20 cellular contexts compared by ENCODE assay signal in the genomic region with DNA sequence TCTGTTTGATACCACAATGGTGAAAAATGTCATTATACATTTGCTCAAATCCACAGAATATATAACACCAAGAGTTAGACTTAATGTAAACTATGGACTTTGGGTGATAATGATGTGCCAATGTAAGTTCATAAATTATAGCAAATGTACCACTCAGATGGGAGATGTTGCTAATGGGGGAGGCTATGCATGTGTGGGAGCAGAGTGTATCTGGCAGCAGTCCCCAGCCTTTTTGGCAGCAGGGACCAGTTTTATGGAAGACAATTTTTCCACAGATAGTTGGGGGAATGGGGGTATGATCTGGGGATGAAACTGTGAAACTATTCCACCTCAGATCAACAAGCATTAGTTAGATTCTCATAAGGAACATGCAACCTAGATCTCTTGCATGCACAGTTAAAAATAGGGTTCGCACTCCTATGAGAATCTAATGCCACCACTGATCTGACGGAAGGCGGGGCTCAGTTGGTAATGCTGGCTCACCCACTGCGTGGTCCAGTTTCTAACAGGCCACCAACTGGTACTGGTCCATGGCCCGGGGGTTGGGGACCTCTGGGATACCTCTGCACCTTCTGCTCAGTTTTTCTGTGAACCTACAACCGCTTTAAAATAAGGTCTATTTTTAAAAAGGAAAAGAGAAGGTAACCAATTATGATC. TPM values are rescaled to one million over a fixed set of nuclear protein-coding genes. Genes with fewer than 3 reads are reported as not detected.
A peak's percentile ranks its signal among the peaks of the same experiment; 100 is the strongest.
DNase-seq lines count a peak whose midpoint lies in the region; ATAC-seq, FAIRE-seq and TF ChIP-seq lines count a peak whose summit lies in the region.
"Had no signal": no experiment of that assay in that cellular context is flagged by ENCODE, and none has a peak within 500 bp of the region (broad histone marks: within the 10 kb centered on the region; RNA-seq: fewer than 3 reads in every experiment).

No MANE protein-coding gene starts in this region.

- H3K4me1 ChIP-seq in trophoblast cell (ENCODE audit: control insufficient read depth in 1 of 2, insufficient read depth in 2 of 2, low read length in 2 of 2) (no peaks in the 10 kb centered on the region), PC-3 (ENCODE audit: insufficient read depth, low read length) (no peaks in the 10 kb centered on the region)
- H3K4me1 ChIP-seq: BE2C had no signal

- H3K9me2 ChIP-seq in PC-3 (replicated peaks; ENCODE audit: low read length) = no peaks in the 10 kb centered on the region

- ATAC-seq in PC-3 = no peak
- ATAC-seq in HG03139 (IDR thresholded peaks at IDR 0.05; ENCODE audit: unreplicated experiment) = no peak

- no peak overlapping the region for H4K12ac ChIP-seq in trophoblast cell (ENCODE audit: low read depth, low read length)

- intact Hi-C loops in dendritic cell treated with granulocyte-macrophage colony-stimulating factor and Interleukin-4, amounts not matched to agents 40 ng/mL and 50 ng/mL, for 4 days (cut with micrococcal nuclease) = no loop called here
- intact Hi-C loops in PC-3 (cut with micrococcal nuclease) = no loop called here

- no peak overlapping the region for H3K14ac ChIP-seq in trophoblast cell (ENCODE audit: low read length)

- H4K20me1 ChIP-seq in PC-3 (ENCODE audit: low read length) = no peaks in the 10 kb centered on the region

- H3K4me1 Mint-ChIP-seq in dendritic cell treated with granulocyte-macrophage colony-stimulating factor and Interleukin-4, amounts not matched to agents 40 ng/mL and 50 ng/mL, for 4 days (ENCODE audit: low read depth) = peaks cover 33% of the 10 kb centered on the region
- H3K4me1 Mint-ChIP-seq: H9 had no signal

- H3K36me3 ChIP-seq in trophoblast cell (ENCODE audit: control insufficient read depth in 1 of 2, insufficient read depth in 2 of 2, low read length in 2 of 2) = no peaks in the 10 kb centered on the region
- no peaks in the 10 kb centered on the region for H3K36me3 ChIP-seq in PC-3 (ENCODE audit: low read depth, low read length)
- H3K36me3 ChIP-seq: BE2C had no signal

- H2AK5ac ChIP-seq in trophoblast cell (ENCODE audit: low read length) = no peak overlapping the region

- WGBS in trophoblast cell (ENCODE audit: extremely low coverage, insufficient coverage, insufficient read length) = no CpG with 5 or more reads among the region's 6 CpGs

- H3K18ac ChIP-seq in trophoblast cell (ENCODE audit: low read length) = no peak overlapping the region

- no peak overlapping the region for H3K9ac ChIP-seq in trophoblast cell (ENCODE audit: low read length)
- H3K9ac ChIP-seq in PC-3 (ENCODE audit: low read length) = no peak overlapping the region

- no peaks in the 10 kb centered on the region for H3K79me1 ChIP-seq in trophoblast cell (ENCODE audit: low read length)

- FAIRE-seq in GM12891 (lab: Jason Lieb, UNC) (peak; percentile 68), HTR-8/SVneo (lab: Jason Lieb, UNC) (peak; percentile 51)
- FAIRE-seq: GM18507 had no signal

- no peak overlapping the region for H4K91ac ChIP-seq in trophoblast cell (ENCODE audit: low read depth, low read length)

- CTCF ChIA-PET in PC-3 (lab: Charles Lee) = no interaction called here

- POLR2A ChIA-PET in PC-3 (lab: Charles Lee; ENCODE audit: unreplicated experiment) = no interaction called here

- H3K27me3 Mint-ChIP-seq in dendritic cell treated with granulocyte-macrophage colony-stimulating factor and Interleukin-4, amounts not matched to agents 40 ng/mL and 50 ng/mL, for 4 days = no peaks in the 10 kb centered on the region
- H3K27me3 Mint-ChIP-seq: CD4-positive, alpha-beta memory T cell had no signal

- no TSS peak for BruUV-seq in PC-3 (replicated peaks; lab: Mats Ljungman, UMichigan)

- H4K8ac ChIP-seq in trophoblast cell (ENCODE audit: low read depth, low read length) = no peak overlapping the region

- H3K9me3 ChIP-seq in trophoblast cell (ENCODE audit: insufficient read depth, low read depth, low read length) (no peaks in the 10 kb centered on the region), PC-3 (ENCODE audit: low read length) (no peaks in the 10 kb centered on the region)
- H3K9me3 ChIP-seq: BE2C had no signal

- H3K9me3 Mint-ChIP-seq in dendritic cell treated with granulocyte-macrophage colony-stimulating factor and Interleukin-4, amounts not matched to agents 40 ng/mL and 50 ng/mL, for 4 days = no peaks in the 10 kb centered on the region
- H3K9me3 Mint-ChIP-seq: CD4-positive, alpha-beta memory T cell had no signal

- peak overlapping the region; percentile 34 for H3K27ac Mint-ChIP-seq in dendritic cell treated with granulocyte-macrophage colony-stimulating factor and Interleukin-4, amounts not matched to agents 40 ng/mL and 50 ng/mL, for 4 days
- H3K27ac Mint-ChIP-seq: H9 had no signal

- H3K4me2 ChIP-seq in trophoblast cell (ENCODE audit: low read length) (no peak overlapping the region), PC-3 (ENCODE audit: low read length) (no peak overlapping the region)

- TF ChIP-seq CTCF in PC-3 (conservative IDR thresholded peaks at IDR 0.05; ENCODE audit: low read depth, low read length) = no peak

- H3K4me3 Mint-ChIP-seq in dendritic cell treated with granulocyte-macrophage colony-stimulating factor and Interleukin-4, amounts not matched to agents 40 ng/mL and 50 ng/mL, for 4 days = no peak overlapping the region
- H3K4me3 Mint-ChIP-seq: CD4-positive, alpha-beta memory T cell; H9 had no signal

- H2AFZ ChIP-seq in trophoblast cell (ENCODE audit: insufficient read depth, low read length, poor library complexity) = no peak overlapping the region
- no peak overlapping the region for H2AFZ ChIP-seq in PC-3 (ENCODE audit: low read length)

- no peak overlapping the region for H3K4ac ChIP-seq in trophoblast cell (ENCODE audit: low read depth, low read length)

- peak; percentile 67 for TF ChIP-seq POLR2A in GM12891 (IDR thresholded peaks at IDR 0.05; ENCODE audit: low read depth, low read length)

- H3K27me3 ChIP-seq in trophoblast cell (ENCODE audit: insufficient read depth, low read length) = no peaks in the 10 kb centered on the region
- H3K27me3 ChIP-seq in PC-3 (ENCODE audit: low read length) = peaks cover 10% of the 10 kb centered on the region; the same call in 1 of the 2 replicates
- H3K27me3 ChIP-seq: BE2C had no signal

- H3K23ac ChIP-seq in trophoblast cell (ENCODE audit: low read length) = no peak overlapping the region

- H3F3A ChIP-seq in PC-3 (ENCODE audit: low read length, unreplicated experiment) = no peaks in the 10 kb centered on the region

- H3K4me3 ChIP-seq in trophoblast cell (ENCODE audit: low read depth, low read length) (no peak overlapping the region), PC-3 (ENCODE audit: low read length) (no peak overlapping the region)

- H3K79me2 ChIP-seq in trophoblast cell (ENCODE audit: control insufficient read depth, insufficient read depth, low read length, poor library complexity) (no peaks in the 10 kb centered on the region), PC-3 (ENCODE audit: low read length) (no peaks in the 10 kb centered on the region)

- H2BK120ac ChIP-seq in trophoblast cell (ENCODE audit: insufficient read depth, low read length, poor library complexity) = no peak overlapping the region

- no peak overlapping the region for H2BK12ac ChIP-seq in trophoblast cell (ENCODE audit: low read length)

- peaks cover 51% of the 10 kb centered on the region for H3K36me3 Mint-ChIP-seq in dendritic cell treated with granulocyte-macrophage colony-stimulating factor and Interleukin-4, amounts not matched to agents 40 ng/mL and 50 ng/mL, for 4 days (ENCODE audit: low read depth)
- H3K36me3 Mint-ChIP-seq: CD4-positive, alpha-beta memory T cell had no signal

- no peak overlapping the region for H3K27ac ChIP-seq in trophoblast cell (ENCODE audit: low read depth, low read length)
- H3K27ac ChIP-seq in PC-3 (ENCODE audit: low read length) = no peak overlapping the region
- H3K27ac ChIP-seq: C4-2B, HL-60 had no signal

- DNase-seq in GM12891 (ENCODE audit: insufficient read length, low spot score) = no peak
- no peak for DNase-seq in HTR-8/SVneo (ENCODE audit: insufficient read length, low spot score)
- no peak for DNase-seq in trophoblast cell
- DNase-seq in PC-3 = no peak
- DNase-seq in AG20443 (ENCODE audit: low spot score) = no peak
- DNase-seq: ACHN; BE2C; CD4-positive, alpha-beta memory T cell; DMS79; GOT3; H9; KBM-7 had no signal

- no peak overlapping the region for H2BK5ac ChIP-seq in trophoblast cell (ENCODE audit: low read depth, low read length, poor library complexity)

TF ChIP-seq in GM12891, 5 proteins besides CTCF, POLR2A, EP300 and RAD21:
- TF ChIP-seq POU2F2 (IDR thresholded peaks at IDR 0.05; ENCODE audit: low read depth, low read length) (0 out of 2 replicates have a peak, but pooled peaks have one; percentile 11), POLR2AphosphoS5 (IDR thresholded peaks at IDR 0.05; ENCODE audit: low read depth, low read length) (peak; percentile 86), TAF1 (IDR thresholded peaks at IDR 0.05; ENCODE audit: low read depth, low read length) (no peak)

RNA-seq across cellular contexts. Expression of a gene that starts 8.0 kb away (rescaled TPM):
- polyA plus RNA-seq in GM12891 (2012; ENCODE audit: low read depth, missing spikeins) = 1,375 TPM
- polyA plus RNA-seq in trophoblast cell (2013) = not detected in 2 replicates
- total RNA-seq in PC-3 (2014; rRNA removed) = not detected in 2 replicates
- total RNA-seq: A172, G401, LHCN-M2 had no signal

RNA-seq across cellular contexts. Expression of a gene that starts 21.3 kb away (rescaled TPM):
- 616 TPM for polyA plus RNA-seq in GM12891 (2012; ENCODE audit: low read depth, missing spikeins)
- 0.14 and 0.15 TPM in 2 replicates for polyA plus RNA-seq in trophoblast cell (2013)
- not detected in 2 replicates for total RNA-seq in PC-3 (2014; rRNA removed)
- total RNA-seq: A172, G401, LHCN-M2 had no signal

RNA-seq across cellular contexts. Expression of a gene that starts 55.5 kb away (rescaled TPM):
- 1,438 TPM for polyA plus RNA-seq in GM12891 (2012; ENCODE audit: low read depth, missing spikeins)
- 0.97 and 1.1 TPM in 2 replicates for polyA plus RNA-seq in trophoblast cell (2013)
- total RNA-seq in PC-3 (2014; rRNA removed) = not detected in 2 replicates
- total RNA-seq: G401 had no signal
